8 cellular contexts compared by ENCODE assay signal in genomic region chr3:5187152-5187919, GRCh38. TPM values are rescaled to one million over a fixed set of nuclear protein-coding genes. Genes with fewer than 3 reads are reported as not detected.
DNase-seq lines count a peak whose midpoint lies in the region; TF ChIP-seq lines count a peak whose summit lies in the region.

Gene EDEM1 (plus strand): TSS chr3:5187707. CDS start chr3:5187806, 99 bp downstream.

- no peak for TF ChIP-seq CTCF in nephron progenitor cell (IDR thresholded peaks at IDR 0.05)

- H3K9me3 ChIP-seq in GM23248 (ENCODE audit: low read depth) (no peaks in the 10 kb centered on the region), Karpas-422 (ENCODE audit: low read length) (no peaks in the 10 kb centered on the region)

- H3K9ac ChIP-seq in GM23248: peak within 1 kb of the TSS; percentile 91
- peak within 1 kb of the TSS; percentile 97 for H3K9ac ChIP-seq in Karpas-422 (ENCODE audit: low read length)

- H3K4me2 ChIP-seq in GM23248 (ENCODE audit: unreplicated experiment) (peak within 1 kb of the TSS; percentile 85), Karpas-422 (ENCODE audit: low read depth, low read length, poor library complexity, severe bottlenecking) (peak within 1 kb of the TSS; percentile 90)

- 1% methylated on average over 59 to 76 of the region's 78 CpGs for WGBS in GM23248 (ENCODE audit: low coverage in 1 of 2, low lambda C conversion rate in 2 of 2, missing lambda C conversion rate in 2 of 2), 2 experiments

- no peaks in the 10 kb centered on the region for H4K20me1 ChIP-seq in GM23248 (ENCODE audit: insufficient read depth)
- peaks cover 9% of the 10 kb centered on the region; the same call in 1 of the 2 replicates for H4K20me1 ChIP-seq in Karpas-422 (ENCODE audit: insufficient read depth, low read depth, low read length)

- DNase-seq in ELF-1 (ENCODE audit: low read depth, low spot score) (peak; percentile 87), GM23248 (peak; percentile 99), Karpas-422 (peak; percentile 97), SHP77 treated with DMSO at 0.1 percent for 48 hours (lab: John Stamatoyannopoulos, UW) (peak; percentile 80), fibroblast of the conjunctiva (ENCODE audit: low read depth) (peak; percentile 92), nephron progenitor cell (peak; percentile 97)
- DNase-seq in activated effector memory CD4-positive, alpha-beta T cell treated with anti-CD3 and anti-CD28 coated beads, Interleukin-2, amount 50 U/mL, for 16 hours: peak; percentile 98

- H3K27me3 ChIP-seq in GM23248 (replicated peaks; ENCODE audit: insufficient read depth) (no peaks in the 10 kb centered on the region), Karpas-422 (ENCODE audit: low read length) (no peaks in the 10 kb centered on the region)

- peak within 1 kb of the TSS; percentile 95 for H3K27ac Mint-ChIP-seq in nephron progenitor cell
- peak within 1 kb of the TSS; percentile 99 for H3K27ac Mint-ChIP-seq in stimulated activated naive CD8-positive, alpha-beta T cell treated with anti-CD3 and anti-CD28 coated beads, Interleukin-15, Interleukin-2, amounts not matched to agents 100 ng/mL and 50 ng/mL, for 24 hours

- H3K4me1 ChIP-seq in GM23248 (ENCODE audit: insufficient read depth) (peaks cover 17% of the 10 kb centered on the region; the same call in 1 of the 2 replicates), Karpas-422 (ENCODE audit: low read length) (peaks cover 49% of the 10 kb centered on the region)

- H3K79me2 ChIP-seq in GM23248 (ENCODE audit: insufficient read depth) (peaks cover 48% of the 10 kb centered on the region), Karpas-422 (ENCODE audit: low read length) (peaks cover 48% of the 10 kb centered on the region)

- H3K36me3 ChIP-seq in GM23248 (ENCODE audit: low read depth): no peaks in the 10 kb centered on the region
- 0 out of 2 replicates have a peak, but pooled peaks cover 3% of the 10 kb centered on the region for H3K36me3 ChIP-seq in Karpas-422 (ENCODE audit: insufficient read depth, low read length)

- in situ Hi-C loops in GM23248 (cut with MboI): no loop called here

- H3K27me3 Mint-ChIP-seq in nephron progenitor cell (ENCODE audit: low read depth, poor library complexity): no peaks in the 10 kb centered on the region
- H3K27me3 Mint-ChIP-seq in stimulated activated naive CD8-positive, alpha-beta T cell treated with anti-CD3 and anti-CD28 coated beads, Interleukin-15, Interleukin-2, amounts not matched to agents 100 ng/mL and 50 ng/mL, for 24 hours: no peaks in the 10 kb centered on the region

- peaks cover 16% of the 10 kb centered on the region for H3F3A ChIP-seq in GM23248 (ENCODE audit: insufficient read depth)

- peak within 1 kb of the TSS; percentile 92 for H3K4me3 Mint-ChIP-seq in nephron progenitor cell
- peak within 1 kb of the TSS; percentile 96 for H3K4me3 Mint-ChIP-seq in stimulated activated naive CD8-positive, alpha-beta T cell treated with anti-CD3 and anti-CD28 coated beads, Interleukin-15, Interleukin-2, amounts not matched to agents 100 ng/mL and 50 ng/mL, for 24 hours

- H3K36me3 Mint-ChIP-seq in nephron progenitor cell (ENCODE audit: low read depth): peaks cover 23% of the 10 kb centered on the region
- H3K36me3 Mint-ChIP-seq in stimulated activated naive CD8-positive, alpha-beta T cell treated with anti-CD3 and anti-CD28 coated beads, Interleukin-15, Interleukin-2, amounts not matched to agents 100 ng/mL and 50 ng/mL, for 24 hours (ENCODE audit: low read depth): peaks cover 37% of the 10 kb centered on the region

- H2AFZ ChIP-seq in GM23248 (peak within 1 kb of the TSS; percentile 79), Karpas-422 (ENCODE audit: low read length) (peak within 1 kb of the TSS; percentile 15; the same call in 1 of the 2 replicates)

- H3K4me3 ChIP-seq in GM23248 (peak within 1 kb of the TSS; percentile 93), Karpas-422 (ENCODE audit: low read length) (peak within 1 kb of the TSS; percentile 80)

- H3K9me2 ChIP-seq in GM23248 (ENCODE audit: insufficient read depth): no peaks in the 10 kb centered on the region
- no peaks in the 10 kb centered on the region for H3K9me2 ChIP-seq in Karpas-422 (replicated peaks; ENCODE audit: insufficient read depth, low read length)

- H3K9me3 Mint-ChIP-seq in nephron progenitor cell: no peaks in the 10 kb centered on the region
- no peaks in the 10 kb centered on the region for H3K9me3 Mint-ChIP-seq in stimulated activated naive CD8-positive, alpha-beta T cell treated with anti-CD3 and anti-CD28 coated beads, Interleukin-15, Interleukin-2, amounts not matched to agents 100 ng/mL and 50 ng/mL, for 24 hours

- H3K4me1 Mint-ChIP-seq in nephron progenitor cell: peaks cover 47% of the 10 kb centered on the region
- peaks cover 52% of the 10 kb centered on the region for H3K4me1 Mint-ChIP-seq in stimulated activated naive CD8-positive, alpha-beta T cell treated with anti-CD3 and anti-CD28 coated beads, Interleukin-15, Interleukin-2, amounts not matched to agents 100 ng/mL and 50 ng/mL, for 24 hours (ENCODE audit: low read depth)

- H3K27ac ChIP-seq in GM23248 (peak within 1 kb of the TSS; percentile 80), Karpas-422 (ENCODE audit: low read length) (peak within 1 kb of the TSS; percentile 66)

RNA-seq across cellular contexts. Expression of gene EDEM1, which starts in this region (rescaled TPM):
- 24.3 and 29.2 TPM in 2 replicates for total RNA-seq in GM23248 (2014; rRNA removed; shearing (Covaris generic))
- polyA plus RNA-seq in GM23248 (2016; fragmentation: Nextera tagmentation; extraction: Ambion mirVana): 16.6 and 17.3 TPM in 2 replicates
- 68.8 and 134 TPM in 2 replicates for total RNA-seq in Karpas-422 (2014; rRNA removed; shearing (Covaris generic); ENCODE audit: low replicate concordance)

Comparison
In these comparisons a context has a peak if more than half of its experiments do, and no peak if none do; other contexts are left out.
1. Peak in every context shown above with its lines: DNase-seq, H3K4me3 ChIP-seq and H3K27ac ChIP-seq.